ENCODE assay signal across 8 cellular contexts in genomic region chr19:45076029-45076850, GRCh38. TPM values are rescaled to one million over a fixed set of nuclear protein-coding genes. Genes with fewer than 3 reads are reported as not detected.
DNase-seq lines count a peak whose midpoint lies in the region; TF ChIP-seq lines count a peak whose summit lies in the region.

Gene ZNF296 (minus strand): TSS chr19:45076478. CDS start chr19:45076373, 105 bp downstream.

- H3K27ac Mint-ChIP-seq in glutamatergic neuron (ENCODE audit: unreplicated experiment), result peak within 1 kb of the TSS; percentile 96

- H3K36me3 Mint-ChIP-seq in glutamatergic neuron (ENCODE audit: unreplicated experiment), result no peaks in the 10 kb centered on the region

- H3K27me3 Mint-ChIP-seq in glutamatergic neuron (ENCODE audit: unreplicated experiment), result peaks cover 5% of the 10 kb centered on the region

- peak; percentile 80 for DNase-seq in CD1c-positive myeloid dendritic cell (ENCODE audit: extremely low spot score)
- DNase-seq in GM19240 (ENCODE audit: insufficient read length, low spot score), result peak; percentile 84
- peak; percentile 82 to 85 for DNase-seq in HL-60 (ENCODE audit: low read depth in 1 of 2, low spot score in 1 of 2)
- DNase-seq in RPMI8226, result peak; percentile 93
- DNase-seq in activated effector memory CD4-positive, alpha-beta T cell treated with anti-CD3 and anti-CD28 coated beads, Interleukin-2, amount 50 U/mL, for 16 hours, result peak; percentile 93
- peak; percentile 74 for DNase-seq in glutamatergic neuron
- DNase-seq in posterior vena cava (ENCODE audit: low spot score), result peak; percentile 89
- DNase-seq in ureter (ENCODE audit: low spot score), result peak; percentile 83

- intact Hi-C loops in posterior vena cava (cut with DNase I), result no loop called here

- H3K27ac ChIP-seq in HL-60 (replicated peaks), result peak within 1 kb of the TSS; percentile 88

- TF ChIP-seq CTCF in HL-60 (IDR thresholded peaks at IDR 0.05; ENCODE audit: insufficient read depth, low read length), result no peak
- TF ChIP-seq CTCF in glutamatergic neuron (IDR thresholded peaks at IDR 0.05; ENCODE audit: partially characterized antibody, unreplicated experiment), result no peak

- H3K9me3 Mint-ChIP-seq in glutamatergic neuron (ENCODE audit: unreplicated experiment), result peaks cover 11% of the 10 kb centered on the region

- H3K4me1 Mint-ChIP-seq in glutamatergic neuron (ENCODE audit: low read depth, unreplicated experiment), result peaks cover 18% of the 10 kb centered on the region

- H3K27me3 ChIP-seq in HL-60 (ENCODE audit: insufficient read depth, poor library complexity, severe bottlenecking), result no peaks in the 10 kb centered on the region

- peak within 1 kb of the TSS; percentile 69 for H3K4me3 Mint-ChIP-seq in glutamatergic neuron (ENCODE audit: unreplicated experiment)

- H3K4me3 ChIP-seq in HL-60 (replicated peaks; ENCODE audit: insufficient read depth, low read length), result peak within 1 kb of the TSS; percentile 76

RNA-seq across cellular contexts. Expression of gene ZNF296, which starts in this region (rescaled TPM):
- 6.3 TPM for total RNA-seq in glutamatergic neuron (ENCODE audit: unreplicated experiment)
- total RNA-seq in posterior vena cava, result under 1 TPM; 0.42 to 0.48 TPM
- 5.1 TPM for total RNA-seq in ureter

Comparison
In these comparisons a context has a peak if more than half of its experiments do, and no peak if none do; other contexts are left out.
1. Peak in every context shown above with its lines: DNase-seq, H3K4me3 ChIP-seq and H3K27ac ChIP-seq.
2. Peak in DNase-seq in posterior vena cava; RNA of the gene not detected or under 1 TPM.